8 cellular contexts compared by ENCODE assay signal in genomic region chr12:2783936-2784600, GRCh38. TPM values are rescaled to one million over a fixed set of nuclear protein-coding genes. Genes with fewer than 3 reads are reported as not detected.
DNase-seq lines count a peak whose midpoint lies in the region; ATAC-seq and TF ChIP-seq lines count a peak whose summit lies in the region.

No MANE protein-coding gene starts in this region.

- H3K36me3 ChIP-seq in OCI-LY3 (replicated peaks; ENCODE audit: low read depth, low read length) (no peaks in the 10 kb centered on the region), tibial nerve (no peaks in the 10 kb centered on the region)

- WGBS in tibial nerve, 2 donors, result 13 to 14% methylated on average over 25 of the region's 25 CpGs

- H3K27ac ChIP-seq in OCI-LY3 (ENCODE audit: low read length) (no peak overlapping the region), tibial nerve (no peak overlapping the region)

- H2AFZ ChIP-seq in OCI-LY3 (ENCODE audit: low read depth, low read length), result peak overlapping the region; percentile 89

- no peaks in the 10 kb centered on the region for H4K20me1 ChIP-seq in OCI-LY3 (ENCODE audit: insufficient read depth, low read length)

- H3K36me3 Mint-ChIP-seq in activated T-helper 2 cell treated with anti-CD3 and anti-CD28 coated beads, Interferon-gamma antibody, Interleukin-2, Interleukin-4, amounts not matched to agents 10 μg/mL and 5 μg/mL and 100 μg/mL, durations not matched to agents 14 hours and 24 hours and 36 hours (ENCODE audit: low read depth), result no peaks in the 10 kb centered on the region
- H3K36me3 Mint-ChIP-seq in nephron progenitor cell (ENCODE audit: low read depth), result no peaks in the 10 kb centered on the region

- ATAC-seq in HG02798 (IDR thresholded peaks at IDR 0.05; ENCODE audit: poor library complexity, unreplicated experiment) (peak; percentile 58), HG02588 (IDR thresholded peaks at IDR 0.05; ENCODE audit: unreplicated experiment) (no peak)

- H3K4me1 Mint-ChIP-seq in activated T-helper 2 cell treated with anti-CD3 and anti-CD28 coated beads, Interferon-gamma antibody, Interleukin-2, Interleukin-4, amounts not matched to agents 10 μg/mL and 5 μg/mL and 100 μg/mL, durations not matched to agents 14 hours and 24 hours and 36 hours (ENCODE audit: low read depth), result peaks cover 9% of the 10 kb centered on the region
- H3K4me1 Mint-ChIP-seq in nephron progenitor cell, result peaks cover 18% of the 10 kb centered on the region

- DNase-seq in CD1c-positive myeloid dendritic cell (ENCODE audit: extremely low spot score) (peak; percentile 60), fibroblast of pulmonary artery (ENCODE audit: low read depth) (peak; percentile 60), nephron progenitor cell (peak; percentile 73), tibial nerve (ENCODE audit: low spot score in 2 of 2) (peak in 1 of 2 donors; percentile 42)
- peak; percentile 24 for DNase-seq in activated T-helper 2 cell treated with anti-CD3 and anti-CD28 coated beads, Interferon-gamma antibody, Interleukin-2, Interleukin-4, amounts not matched to agents 10 μg/mL and 5 μg/mL and 100 μg/mL, durations not matched to agents 14 hours and 24 hours and 36 hours (ENCODE audit: low spot score)

- peak overlapping the region; percentile 28 for H3K4me3 Mint-ChIP-seq in activated T-helper 2 cell treated with anti-CD3 and anti-CD28 coated beads, Interferon-gamma antibody, Interleukin-2, Interleukin-4, amounts not matched to agents 10 μg/mL and 5 μg/mL and 100 μg/mL, durations not matched to agents 14 hours and 24 hours and 36 hours (ENCODE audit: low read depth)
- H3K4me3 Mint-ChIP-seq in nephron progenitor cell, result no peak overlapping the region

- H3K4me3 ChIP-seq in OCI-LY3 (ENCODE audit: low read length) (peak overlapping the region; percentile 74), fibroblast of pulmonary artery (replicated peaks; ENCODE audit: low read depth, low read length) (no peak overlapping the region), tibial nerve (peak overlapping the region in 1 of 4 donors; percentile 29)

- H3K27me3 Mint-ChIP-seq in activated T-helper 2 cell treated with anti-CD3 and anti-CD28 coated beads, Interferon-gamma antibody, Interleukin-2, Interleukin-4, amounts not matched to agents 10 μg/mL and 5 μg/mL and 100 μg/mL, durations not matched to agents 14 hours and 24 hours and 36 hours (ENCODE audit: low read depth), result peaks cover 37% of the 10 kb centered on the region
- H3K27me3 Mint-ChIP-seq in nephron progenitor cell (ENCODE audit: low read depth, poor library complexity), result peaks cover 36% of the 10 kb centered on the region

- no peaks in the 10 kb centered on the region for H3K79me2 ChIP-seq in OCI-LY3 (ENCODE audit: low read length)

- no peaks in the 10 kb centered on the region for H3K9me3 Mint-ChIP-seq in activated T-helper 2 cell treated with anti-CD3 and anti-CD28 coated beads, Interferon-gamma antibody, Interleukin-2, Interleukin-4, amounts not matched to agents 10 μg/mL and 5 μg/mL and 100 μg/mL, durations not matched to agents 14 hours and 24 hours and 36 hours
- no peaks in the 10 kb centered on the region for H3K9me3 Mint-ChIP-seq in nephron progenitor cell

- intact Hi-C loops in activated T-helper 2 cell treated with anti-CD3 and anti-CD28 coated beads, Interferon-gamma antibody, Interleukin-2, Interleukin-4, amounts not matched to agents 10 μg/mL and 5 μg/mL and 100 μg/mL, durations not matched to agents 14 hours and 24 hours and 36 hours (cut with micrococcal nuclease), result loop anchor here (1.0 kb wide), 1 partner anchor 101 kb away; no protein-coding TSS in a partner anchor

- H3K27ac Mint-ChIP-seq in activated T-helper 2 cell treated with anti-CD3 and anti-CD28 coated beads, Interferon-gamma antibody, Interleukin-2, Interleukin-4, amounts not matched to agents 10 μg/mL and 5 μg/mL and 100 μg/mL, durations not matched to agents 14 hours and 24 hours and 36 hours, result no peak overlapping the region
- no peak overlapping the region for H3K27ac Mint-ChIP-seq in nephron progenitor cell

- peaks cover 10% of the 10 kb centered on the region; the same call in 1 of the 2 replicates for H3K4me1 ChIP-seq in OCI-LY3 (ENCODE audit: low read length)
- H3K4me1 ChIP-seq in tibial nerve, result peaks cover 0 to 11% (median 2%) of the 10 kb centered on the region in 4 donors

- H3K9ac ChIP-seq in OCI-LY3 (ENCODE audit: low read length), result peak overlapping the region; percentile 29

- peak overlapping the region; percentile 93 for H3K4me2 ChIP-seq in OCI-LY3 (ENCODE audit: low read length)

- no peak for TF ChIP-seq EP300 in tibial nerve (IDR thresholded peaks at IDR 0.05)

- no peak for TF ChIP-seq POLR2A in tibial nerve (IDR thresholded peaks at IDR 0.05)

- TF ChIP-seq CTCF in OCI-LY3 (IDR thresholded peaks at IDR 0.05; ENCODE audit: low read depth, low read length) (peak; percentile 87), fibroblast of pulmonary artery (IDR thresholded peaks at IDR 0.05; ENCODE audit: low read length, missing control alignments) (peak; percentile 98), nephron progenitor cell (IDR thresholded peaks at IDR 0.05) (peak; percentile 88), tibial nerve (IDR thresholded peaks at IDR 0.05) (peak; percentile 80 to 88 (median 86))

- H3K27me3 ChIP-seq in OCI-LY3 (ENCODE audit: low read depth, low read length) (peaks cover 51% of the 10 kb centered on the region), tibial nerve (no peaks in the 10 kb centered on the region)

- no peaks in the 10 kb centered on the region for H3K9me3 ChIP-seq in OCI-LY3 (ENCODE audit: insufficient read depth, low read length)
- H3K9me3 ChIP-seq in tibial nerve, result no peaks in the 10 kb centered on the region

RNA-seq across cellular contexts. Expression of gene FKBP4, which starts 10.7 kb away (rescaled TPM):
- 219 and 233 TPM in 2 replicates for total RNA-seq in activated T-helper 2 cell treated with anti-CD3 and anti-CD28 coated beads, Interferon-gamma antibody, Interleukin-2, Interleukin-4, amounts not matched to agents 10 μg/mL and 5 μg/mL and 100 μg/mL, durations not matched to agents 14 hours and 24 hours and 36 hours
- 10 to 100 TPM; 29.1 to 51.0 (median 38.8) TPM for total RNA-seq in tibial nerve

RNA-seq across cellular contexts. Expression of gene ITFG2, which starts 28.4 kb away (rescaled TPM):
- 43.4 and 46.4 TPM in 2 replicates for total RNA-seq in activated T-helper 2 cell treated with anti-CD3 and anti-CD28 coated beads, Interferon-gamma antibody, Interleukin-2, Interleukin-4, amounts not matched to agents 10 μg/mL and 5 μg/mL and 100 μg/mL, durations not matched to agents 14 hours and 24 hours and 36 hours
- 10 to 100 TPM; 34.5 to 45.0 (median 36.9) TPM for total RNA-seq in tibial nerve

RNA-seq across cellular contexts. Expression of gene NRIP2, which starts 50.8 kb away (rescaled TPM):
- total RNA-seq in activated T-helper 2 cell treated with anti-CD3 and anti-CD28 coated beads, Interferon-gamma antibody, Interleukin-2, Interleukin-4, amounts not matched to agents 10 μg/mL and 5 μg/mL and 100 μg/mL, durations not matched to agents 14 hours and 24 hours and 36 hours, result not detected in 2 replicates
- total RNA-seq in tibial nerve, result 10 to 100 TPM in 3 of 4 donors, 1 to 10 TPM in 1; 6.6 to 33.1 (median 28.8) TPM
